Comparison of ENCODE assay signal across 1 cellular context in genomic region chr4:56426273-56426672, GRCh38.
TF ChIP-seq lines count a peak whose summit lies in the region.

No MANE protein-coding gene starts in this region.

TF ChIP-seq in HepG2, 621 proteins besides CTCF, POLR2A, EP300 and RAD21:
- TF ChIP-seq ZNF205 (CRISPR knock-in tag; IDR thresholded peaks at IDR 0.05) (no peak), ZNF572 (CRISPR knock-in tag; IDR thresholded peaks at IDR 0.05) (no peak), HNRNPLL (IDR thresholded peaks at IDR 0.05; ENCODE audit: low read depth, low read length, poor library complexity, severe bottlenecking) (no peak)
